In the genomic region with DNA sequence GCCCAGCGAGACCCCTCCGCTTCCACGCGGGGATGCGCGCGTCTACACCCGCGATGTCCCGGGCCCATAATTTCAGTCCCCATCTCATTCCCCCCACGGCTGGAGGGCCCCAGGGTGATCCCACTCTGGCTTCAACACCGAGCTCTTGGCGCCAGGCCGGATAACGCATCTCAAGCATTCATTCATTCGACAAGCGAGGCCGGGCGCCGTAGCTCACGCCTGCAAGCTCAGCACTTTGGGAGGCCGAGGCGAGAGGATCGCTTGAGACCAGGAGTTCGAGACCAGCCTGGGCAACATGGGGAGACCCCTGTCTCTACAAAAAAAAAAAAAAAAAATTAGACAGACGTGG, we compare ENCODE assay signal across 9 cellular contexts. TPM values are rescaled to one million over a fixed set of nuclear protein-coding genes. Genes with fewer than 3 reads are reported as not detected.
DNase-seq lines count a peak whose midpoint lies in the region; ATAC-seq, FAIRE-seq and TF ChIP-seq lines count a peak whose summit lies in the region.
"Had no signal": no experiment of that assay in that cellular context is flagged by ENCODE, and none has a peak within 500 bp of the region (broad histone marks: within the 10 kb centered on the region; RNA-seq: fewer than 3 reads in every experiment).

No MANE protein-coding gene starts in this region.

- H3K27ac Mint-ChIP-seq in stimulated activated naive CD8-positive, alpha-beta T cell treated with anti-CD3 and anti-CD28 coated beads, Interleukin-15, Interleukin-2, amounts not matched to agents 100 ng/mL and 50 ng/mL, for 24 hours = peak overlapping the region; percentile 63

- CTCF ChIA-PET in K562 (lab: Yijun Ruan, JAX; ENCODE audit: low intra/inter-chr PET ratio) = no interaction called here

- H2AFZ ChIP-seq in K562 (ENCODE audit: low read depth, low read length) = peak overlapping the region; percentile 96

- H3K36me3 Mint-ChIP-seq in stimulated activated naive CD8-positive, alpha-beta T cell treated with anti-CD3 and anti-CD28 coated beads, Interleukin-15, Interleukin-2, amounts not matched to agents 100 ng/mL and 50 ng/mL, for 24 hours (ENCODE audit: low read depth) = peaks cover 28% of the 10 kb centered on the region

- H3K27me3 Mint-ChIP-seq in stimulated activated naive CD8-positive, alpha-beta T cell treated with anti-CD3 and anti-CD28 coated beads, Interleukin-15, Interleukin-2, amounts not matched to agents 100 ng/mL and 50 ng/mL, for 24 hours = no peaks in the 10 kb centered on the region

- no peak for ATAC-seq in stimulated activated naive CD8-positive, alpha-beta T cell treated with anti-CD3 and anti-CD28 coated beads, Interleukin-15, Interleukin-2, amounts not matched to agents 100 U/mL and 50 U/mL, for 24 hours
- ATAC-seq in K562 (peak; percentile 3; the same call in 1 of the 3 replicates), lower lobe of right lung (no peak), HG03460 (IDR thresholded peaks at IDR 0.05; ENCODE audit: unreplicated experiment) (no peak)

- no peaks in the 10 kb centered on the region for H3K9me1 ChIP-seq in K562 (ENCODE audit: control insufficient read depth, insufficient read depth, low read length)

- H3K27me3 ChIP-seq in K562 (ENCODE audit: control insufficient read depth in 2 of 2, insufficient read depth in 2 of 2, low read length in 2 of 2) (no peaks in the 10 kb centered on the region), lower lobe of right lung (ENCODE audit: low read depth) (no peaks in the 10 kb centered on the region)

- no peaks in the 10 kb centered on the region for H3K79me2 ChIP-seq in K562 (ENCODE audit: control insufficient read depth, insufficient read depth, low read length)

- no peaks in the 10 kb centered on the region for H4K20me1 ChIP-seq in K562 (replicated peaks; ENCODE audit: control insufficient read depth, insufficient read depth, low read length)

- no peak for DNase-seq in stimulated activated naive CD8-positive, alpha-beta T cell treated with anti-CD3 and anti-CD28 coated beads, Interleukin-15, Interleukin-2, amounts not matched to agents 100 U/mL and 50 U/mL, for 24 hours
- DNase-seq in K562 (ENCODE audit: extremely low read depth in 1 of 4, low spot score in 3 of 4) (peak in 1 of 4 experiments; percentile 44), lower lobe of right lung (no peak), amniotic stem cell (lab: John Stamatoyannopoulos, UW) (no peak), NCI-H1048 (lab: John Stamatoyannopoulos, UW) (no peak)
- DNase-seq in activated CD4-positive, alpha-beta T cell treated with anti-CD3 and anti-CD28 coated beads for 48 hours = no peak

- TSS peak; percentile 86 for BruUV-seq in K562 (replicated peaks; lab: Mats Ljungman, UMichigan)

- H3K9ac ChIP-seq in K562 (ENCODE audit: insufficient read depth in 1 of 2, low read depth in 2 of 2, low read length in 2 of 2) = peak overlapping the region; percentile 76 to 96

- H3K4me3 ChIP-seq in K562 (peak overlapping the region; percentile 38), lower lobe of right lung (peak overlapping the region; percentile 64)

- peak overlapping the region; percentile 47 for H3K4me3 Mint-ChIP-seq in stimulated activated naive CD8-positive, alpha-beta T cell treated with anti-CD3 and anti-CD28 coated beads, Interleukin-15, Interleukin-2, amounts not matched to agents 100 ng/mL and 50 ng/mL, for 24 hours

- no peaks in the 10 kb centered on the region for H3K36me3 ChIP-seq in K562 (ENCODE audit: control insufficient read depth, insufficient read depth, low read length)
- H3K36me3 ChIP-seq in lower lobe of right lung = peaks cover 20% of the 10 kb centered on the region

- H3K9me3 ChIP-seq in K562 (replicated peaks; ENCODE audit: control insufficient read depth, insufficient read depth, low read depth, low read length) = no peaks in the 10 kb centered on the region
- no peaks in the 10 kb centered on the region for H3K9me3 ChIP-seq in lower lobe of right lung

- TF ChIP-seq CTCF in K562 (IDR thresholded peaks at IDR 0.05 in 2 of 3, conservative IDR thresholded peaks at IDR 0.05 in 1 of 3; ENCODE audit: insufficient read depth in 2 of 3, low read depth in 1 of 3, low read length in 3 of 3) = no peak
- no peak for TF ChIP-seq CTCF in lower lobe of right lung (IDR thresholded peaks at IDR 0.05)

- H3K4me1 Mint-ChIP-seq in stimulated activated naive CD8-positive, alpha-beta T cell treated with anti-CD3 and anti-CD28 coated beads, Interleukin-15, Interleukin-2, amounts not matched to agents 100 ng/mL and 50 ng/mL, for 24 hours (ENCODE audit: low read depth) = peaks cover 43% of the 10 kb centered on the region

- intact Hi-C loops in K562 (cut with micrococcal nuclease) = no loop called here
- intact Hi-C loops in lower lobe of right lung (cut with DNase I) = no loop called here

- TF ChIP-seq RAD21 in K562 (CRISPR knock-in tag; conservative IDR thresholded peaks at IDR 0.05 in 1 of 2, IDR thresholded peaks at IDR 0.05 in 1 of 2) = no peak

- no peaks in the 10 kb centered on the region for H3K9me3 Mint-ChIP-seq in stimulated activated naive CD8-positive, alpha-beta T cell treated with anti-CD3 and anti-CD28 coated beads, Interleukin-15, Interleukin-2, amounts not matched to agents 100 ng/mL and 50 ng/mL, for 24 hours

- no peak for TF ChIP-seq EP300 in K562 (IDR thresholded peaks at IDR 0.05; ENCODE audit: low read length)

- no peak; the same call in 1 of the 2 replicates for TF ChIP-seq POLR2A in K562 (conservative IDR thresholded peaks at IDR 0.05)

- H3K4me2 ChIP-seq in K562 (ENCODE audit: insufficient read depth, low read length) = peak overlapping the region; percentile 80

- in situ Hi-C loops in K562 (cut with MboI) = no loop called here

- 10% methylated on average over 15 of the region's 26 CpGs for WGBS in K562 (ENCODE audit: insufficient coverage, low coverage, missing lambda C conversion rate)

- no peak for FAIRE-seq in K562 (lab: Jason Lieb, UNC)
- FAIRE-seq: TTC549 had no signal

- H3K4me1 ChIP-seq in K562 (replicated peaks in 1 of 2; ENCODE audit: control insufficient read depth in 2 of 2, insufficient read depth in 2 of 2, low read length in 2 of 2) = peaks cover 24 to 39% of the 10 kb centered on the region in 2 experiments
- peaks cover 16% of the 10 kb centered on the region for H3K4me1 ChIP-seq in lower lobe of right lung

- POLR2A ChIA-PET in K562 (lab: Yijun Ruan, JAX) = interaction anchor here (0.6 to 2.8 kb wide), 11 partner anchors 10 to 299 kb away, joined by 3 to 19 read pairs (median 5); partner anchors contain the start of genes P2RY11 and PPAN

- H3K27ac ChIP-seq in K562 (ENCODE audit: extremely low read depth, low read depth, low read length) (peak overlapping the region; percentile 79), lower lobe of right lung (peak overlapping the region; percentile 78)

RNA-seq across cellular contexts. Expression of gene ANGPTL6, which starts 5.9 kb away (rescaled TPM):
- total RNA-seq in K562 (2011; cell fraction: chromatin; rRNA removed; ENCODE audit: low replicate concordance) = 0.81 and 2.5 TPM in 2 replicates
- total RNA-seq in K562 (2011; cell fraction: nucleolus; rRNA removed) = 1.8 and 3.0 TPM in 2 replicates
- total RNA-seq in K562 (2011; cell fraction: nucleoplasm; rRNA removed) = 1.6 and 2.9 TPM in 2 replicates
- 0.86 and 2.1 TPM in 2 replicates for total RNA-seq in K562 (2014; rRNA removed)
- total RNA-seq in K562 (2014; rRNA removed; fragmentation: Illumina TruSeq; extraction: Trizol) = 0.38 and 0.58 TPM in 2 replicates
- 0.23 and 0.36 TPM in 2 replicates for total RNA-seq in K562 (2015; rRNA removed; fragmentation: Illumina TruSeq; extraction: Trizol)
- total RNA-seq in K562 (2021) = 0.42 and 0.58 TPM in 2 replicates
- 0.54 and 0.83 TPM in 2 replicates for polyA plus RNA-seq in K562 (2011; rRNA removed)
- polyA plus RNA-seq in K562 (2011; cell fraction: cytosol; rRNA removed) = 0.66 and 1.6 TPM in 2 replicates
- 1.4 and 4.2 TPM in 2 replicates for polyA plus RNA-seq in K562 (2011; cell fraction: nucleus; rRNA removed)
- 0.51 and 0.70 TPM in 2 replicates for polyA plus RNA-seq in K562 (2012)
- polyA plus RNA-seq in K562 (2014; fragmentation: Illumina TruSeq; extraction: Trizol) = 0.22 and 0.43 TPM in 2 replicates
- not detected for polyA plus RNA-seq in K562 (2014; fragmentation: Nextera tagmentation; extraction: Ambion mirVana)
- 0.31 and 0.97 TPM in 2 replicates for polyA plus RNA-seq in K562 (2014; rRNA removed)
- polyA minus RNA-seq in K562 (2011; rRNA and poly(A)+ RNA removed) = 0.09 and 0.21 TPM in 2 replicates
- 1.4 TPM in 1 of 2 replicates, not detected in the other for polyA minus RNA-seq in K562 (2011; cell fraction: cytosol; rRNA and poly(A)+ RNA removed)
- 0.33 and 1.8 TPM in 2 replicates for polyA minus RNA-seq in K562 (2011; cell fraction: nucleus; rRNA and poly(A)+ RNA removed)
- 0.44 TPM for total RNA-seq in lower lobe of right lung

RNA-seq across cellular contexts. Expression of gene PPAN, which starts 9.6 kb away (rescaled TPM):
- 43.7 and 158 TPM in 2 replicates for total RNA-seq in K562 (2011; cell fraction: chromatin; rRNA removed; ENCODE audit: low replicate concordance)
- 136 and 158 TPM in 2 replicates for total RNA-seq in K562 (2011; cell fraction: nucleolus; rRNA removed)
- 72.6 and 76.3 TPM in 2 replicates for total RNA-seq in K562 (2011; cell fraction: nucleoplasm; rRNA removed)
- total RNA-seq in K562 (2014; rRNA removed) (111 and 141 TPM in 2 replicates), K562 (2014; rRNA removed; fragmentation: Illumina TruSeq; extraction: Trizol) (21.1 and 29.3 TPM in 2 replicates), K562 (2015; rRNA removed; fragmentation: Illumina TruSeq; extraction: Trizol) (76.2 and 78.6 TPM in 2 replicates), K562 (2021) (113 and 122 TPM in 2 replicates), lower lobe of right lung (30.8 TPM)
- polyA plus RNA-seq in K562 (2011; rRNA removed) (43.2 and 54.4 TPM in 2 replicates), K562 (2014; fragmentation: Illumina TruSeq; extraction: Trizol) (59.1 and 66.9 TPM in 2 replicates), K562 (2014; fragmentation: Nextera tagmentation; extraction: Ambion mirVana) (1 to 10 TPM; 2.2 to 4.9 TPM), K562 (2014; rRNA removed) (129 TPM in 2 replicates)
- 55.0 and 104 TPM in 2 replicates for polyA plus RNA-seq in K562 (2011; cell fraction: cytosol; rRNA removed)
- polyA plus RNA-seq in K562 (2011; cell fraction: nucleus; rRNA removed) = 120 and 211 TPM in 2 replicates
- 52.6 and 75.7 TPM in 2 replicates for polyA plus RNA-seq in K562 (2012)
- polyA minus RNA-seq in K562 (2011; rRNA and poly(A)+ RNA removed) = 26.1 and 49.0 TPM in 2 replicates
- 66.1 and 69.2 TPM in 2 replicates for polyA minus RNA-seq in K562 (2011; cell fraction: cytosol; rRNA and poly(A)+ RNA removed)
- 65.4 and 68.5 TPM in 2 replicates for polyA minus RNA-seq in K562 (2011; cell fraction: nucleus; rRNA and poly(A)+ RNA removed)

RNA-seq across cellular contexts. Expression of gene SHFL, which starts 10.5 kb away (rescaled TPM):
- 31.5 and 78.2 TPM in 2 replicates for total RNA-seq in K562 (2011; cell fraction: chromatin; rRNA removed; ENCODE audit: low replicate concordance)
- 47.9 and 51.2 TPM in 2 replicates for total RNA-seq in K562 (2011; cell fraction: nucleolus; rRNA removed)
- total RNA-seq in K562 (2011; cell fraction: nucleoplasm; rRNA removed) = 41.4 and 44.2 TPM in 2 replicates
- 13.0 and 16.6 TPM in 2 replicates for total RNA-seq in K562 (2014; rRNA removed)
- 5.8 and 6.4 TPM in 2 replicates for total RNA-seq in K562 (2014; rRNA removed; fragmentation: Illumina TruSeq; extraction: Trizol)
- total RNA-seq in K562 (2015; rRNA removed; fragmentation: Illumina TruSeq; extraction: Trizol) = 6.8 and 7.5 TPM in 2 replicates
- 15.1 and 16.4 TPM in 2 replicates for total RNA-seq in K562 (2021)
- polyA plus RNA-seq in K562 (2011; rRNA removed) = 10.5 and 13.7 TPM in 2 replicates
- polyA plus RNA-seq in K562 (2011; cell fraction: cytosol; rRNA removed) = 9.5 and 19.0 TPM in 2 replicates
- 60.4 and 126 TPM in 2 replicates for polyA plus RNA-seq in K562 (2011; cell fraction: nucleus; rRNA removed)
- polyA plus RNA-seq in K562 (2012) = 13.8 and 24.0 TPM in 2 replicates
- polyA plus RNA-seq in K562 (2014; fragmentation: Illumina TruSeq; extraction: Trizol) = 14.1 and 16.8 TPM in 2 replicates
- 1 to 10 TPM; 1.5 to 2.6 TPM for polyA plus RNA-seq in K562 (2014; fragmentation: Nextera tagmentation; extraction: Ambion mirVana)
- polyA plus RNA-seq in K562 (2014; rRNA removed) = 22.6 and 25.7 TPM in 2 replicates
- 3.4 and 7.6 TPM in 2 replicates for polyA minus RNA-seq in K562 (2011; rRNA and poly(A)+ RNA removed)
- polyA minus RNA-seq in K562 (2011; cell fraction: cytosol; rRNA and poly(A)+ RNA removed) = 3.1 and 3.3 TPM in 2 replicates
- 10.0 and 21.1 TPM in 2 replicates for polyA minus RNA-seq in K562 (2011; cell fraction: nucleus; rRNA and poly(A)+ RNA removed)
- 43.4 TPM for total RNA-seq in lower lobe of right lung

RNA-seq across cellular contexts. Expression of gene P2RY11, which starts 14.9 kb away (rescaled TPM):
- 7.8 and 42.3 TPM in 2 replicates for total RNA-seq in K562 (2011; cell fraction: chromatin; rRNA removed; ENCODE audit: low replicate concordance)
- total RNA-seq in K562 (2011; cell fraction: nucleolus; rRNA removed) = 18.0 and 23.8 TPM in 2 replicates
- total RNA-seq in K562 (2011; cell fraction: nucleoplasm; rRNA removed) = 12.8 and 19.6 TPM in 2 replicates
- total RNA-seq in K562 (2014; rRNA removed) (1.5 and 3.2 TPM in 2 replicates), K562 (2014; rRNA removed; fragmentation: Illumina TruSeq; extraction: Trizol) (1.4 and 1.5 TPM in 2 replicates), K562 (2015; rRNA removed; fragmentation: Illumina TruSeq; extraction: Trizol) (4.6 TPM in 2 replicates), K562 (2021) (10.1 and 10.2 TPM in 2 replicates), lower lobe of right lung (15.6 TPM)
- polyA plus RNA-seq in K562 (2011; rRNA removed) (2.4 and 6.5 TPM in 2 replicates), K562 (2014; fragmentation: Illumina TruSeq; extraction: Trizol) (1.5 and 2.1 TPM in 2 replicates), K562 (2014; fragmentation: Nextera tagmentation; extraction: Ambion mirVana) (under 1 TPM; 0.03 to 0.07 TPM), K562 (2014; rRNA removed) (4.5 and 5.9 TPM in 2 replicates)
- 5.8 and 7.6 TPM in 2 replicates for polyA plus RNA-seq in K562 (2011; cell fraction: cytosol; rRNA removed)
- 9.8 and 12.6 TPM in 2 replicates for polyA plus RNA-seq in K562 (2011; cell fraction: nucleus; rRNA removed)
- 6.2 and 11.6 TPM in 2 replicates for polyA plus RNA-seq in K562 (2012)
- polyA minus RNA-seq in K562 (2011; rRNA and poly(A)+ RNA removed) = 1.5 and 1.9 TPM in 2 replicates
- 2.6 and 7.6 TPM in 2 replicates for polyA minus RNA-seq in K562 (2011; cell fraction: cytosol; rRNA and poly(A)+ RNA removed)
- polyA minus RNA-seq in K562 (2011; cell fraction: nucleus; rRNA and poly(A)+ RNA removed) = 3.8 and 4.9 TPM in 2 replicates

RNA-seq across cellular contexts. Expression of gene EIF3G, which starts 23.1 kb away (rescaled TPM):
- total RNA-seq in K562 (2011; cell fraction: chromatin; rRNA removed; ENCODE audit: low replicate concordance) = 149 and 492 TPM in 2 replicates
- 401 and 445 TPM in 2 replicates for total RNA-seq in K562 (2011; cell fraction: nucleolus; rRNA removed)
- 251 and 254 TPM in 2 replicates for total RNA-seq in K562 (2011; cell fraction: nucleoplasm; rRNA removed)
- total RNA-seq in K562 (2014; rRNA removed) = 496 and 567 TPM in 2 replicates
- total RNA-seq in K562 (2014; rRNA removed; fragmentation: Illumina TruSeq; extraction: Trizol) = 180 and 183 TPM in 2 replicates
- 303 and 312 TPM in 2 replicates for total RNA-seq in K562 (2015; rRNA removed; fragmentation: Illumina TruSeq; extraction: Trizol)
- 388 and 395 TPM in 2 replicates for total RNA-seq in K562 (2021)
- 119 and 135 TPM in 2 replicates for polyA plus RNA-seq in K562 (2011; rRNA removed)
- polyA plus RNA-seq in K562 (2011; cell fraction: cytosol; rRNA removed) = 195 and 287 TPM in 2 replicates
- 588 and 868 TPM in 2 replicates for polyA plus RNA-seq in K562 (2011; cell fraction: nucleus; rRNA removed)
- polyA plus RNA-seq in K562 (2012) = 313 and 327 TPM in 2 replicates
- polyA plus RNA-seq in K562 (2014; fragmentation: Illumina TruSeq; extraction: Trizol) = 338 and 435 TPM in 2 replicates
- 10 to 100 TPM; 35.3 to 53.8 TPM for polyA plus RNA-seq in K562 (2014; fragmentation: Nextera tagmentation; extraction: Ambion mirVana)
- polyA plus RNA-seq in K562 (2014; rRNA removed) = 299 and 361 TPM in 2 replicates
- 37.8 and 59.9 TPM in 2 replicates for polyA minus RNA-seq in K562 (2011; rRNA and poly(A)+ RNA removed)
- polyA minus RNA-seq in K562 (2011; cell fraction: cytosol; rRNA and poly(A)+ RNA removed) = 98.8 and 105 TPM in 2 replicates
- 95.6 and 97.2 TPM in 2 replicates for polyA minus RNA-seq in K562 (2011; cell fraction: nucleus; rRNA and poly(A)+ RNA removed)
- 158 TPM for total RNA-seq in lower lobe of right lung
